In the genomic region with DNA sequence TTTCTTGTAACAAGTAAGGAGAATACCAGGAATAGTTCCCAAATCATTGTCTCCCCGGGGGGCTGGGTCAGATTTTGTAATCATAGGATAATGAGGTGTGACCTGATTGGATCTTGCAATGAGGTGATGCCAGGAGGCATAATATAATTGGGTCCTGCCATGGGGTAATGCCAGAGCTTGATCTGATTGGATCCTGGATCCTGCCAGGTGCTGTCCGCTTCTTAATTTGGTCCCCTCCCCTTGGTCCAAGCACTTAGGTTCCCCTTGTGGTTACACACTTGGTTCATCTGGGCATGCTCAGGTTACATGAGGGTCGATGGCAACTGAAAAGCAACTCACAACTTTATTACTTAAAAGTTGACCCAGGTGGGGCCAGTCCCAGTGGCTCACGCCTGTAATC, we compare ENCODE assay signal across 17 cellular contexts. TPM values are rescaled to one million over a fixed set of nuclear protein-coding genes. Genes with fewer than 3 reads are reported as not detected.
DNase-seq lines count a peak whose midpoint lies in the region; ATAC-seq and TF ChIP-seq lines count a peak whose summit lies in the region.
"Had no signal": no experiment of that assay in that cellular context is flagged by ENCODE, and none has a peak within 500 bp of the region (broad histone marks: within the 10 kb centered on the region; RNA-seq: fewer than 3 reads in every experiment).

No MANE protein-coding gene starts in this region.

- no peak overlapping the region for H3K56ac ChIP-seq in mesendoderm (ENCODE audit: low read length)

- H3K36me3 Mint-ChIP-seq in activated CD8-positive, alpha-beta T cell treated with anti-CD3 and anti-CD28 coated beads for 36 hours (ENCODE audit: low read depth), result no peaks in the 10 kb centered on the region
- H3K36me3 Mint-ChIP-seq: CD4-positive, alpha-beta memory T cell had no signal

- H3K4me3 ChIP-seq in HCT116 (replicated peaks in 1 of 2; ENCODE audit: low read depth in 1 of 2, low read length in 2 of 2), result no peak overlapping the region
- H3K4me3 ChIP-seq in dorsolateral prefrontal cortex, result no peak overlapping the region
- no peak overlapping the region for H3K4me3 ChIP-seq in mesendoderm (ENCODE audit: low read length)
- H3K4me3 ChIP-seq: A549, K562 had no signal

- no peak overlapping the region for H4K5ac ChIP-seq in mesendoderm (ENCODE audit: low read length)

- DNase-seq in HCT116 (ENCODE audit: low read depth, low spot score) (no peak), dorsolateral prefrontal cortex (no peak), mesendoderm (peak; percentile 43), NCI-H1694 (lab: John Stamatoyannopoulos, UW) (no peak)
- DNase-seq in activated CD8-positive, alpha-beta T cell treated with anti-CD3 and anti-CD28 coated beads for 36 hours, result no peak
- DNase-seq: BE2C; CD4-positive, alpha-beta memory T cell; COR-L47; DND-41; GF-D8; H7; HFFc6 had no signal

- H3K4ac ChIP-seq in mesendoderm (ENCODE audit: low read depth, low read length), result no peak overlapping the region

- H3K18ac ChIP-seq in mesendoderm (ENCODE audit: low read length), result no peak overlapping the region

- no peaks in the 10 kb centered on the region for H3K4me1 ChIP-seq in HCT116 (ENCODE audit: control insufficient read depth in 1 of 2, insufficient read depth in 2 of 2, low read length in 2 of 2)
- H3K4me1 ChIP-seq in mesendoderm (ENCODE audit: control insufficient read depth, low read depth, low read length), result no peaks in the 10 kb centered on the region
- H3K4me1 ChIP-seq: A549, BE2C had no signal

- no peak overlapping the region for H2BK15ac ChIP-seq in mesendoderm (replicated peaks; ENCODE audit: low read depth)

- H4K20me1 ChIP-seq in HCT116 (ENCODE audit: insufficient read depth), result no peaks in the 10 kb centered on the region

- no peak overlapping the region for H2BK5ac ChIP-seq in mesendoderm (ENCODE audit: low read length)

- no peaks in the 10 kb centered on the region for H3K79me1 ChIP-seq in mesendoderm (ENCODE audit: low read length)

- H3K9me2 ChIP-seq in HCT116 (ENCODE audit: insufficient read depth), result no peaks in the 10 kb centered on the region

- H3K27me3 ChIP-seq in HCT116 (ENCODE audit: insufficient read depth, low read length), result no peaks in the 10 kb centered on the region
- no peaks in the 10 kb centered on the region for H3K27me3 ChIP-seq in dorsolateral prefrontal cortex
- no peaks in the 10 kb centered on the region for H3K27me3 ChIP-seq in mesendoderm (ENCODE audit: insufficient read depth, low read length, poor library complexity)

- no peak overlapping the region for H2BK120ac ChIP-seq in mesendoderm (ENCODE audit: low read depth, low read length)

- H2AK5ac ChIP-seq in mesendoderm (ENCODE audit: low read length), result no peak overlapping the region

- H2AFZ ChIP-seq in HCT116 (ENCODE audit: low read depth, low read length, poor library complexity, severe bottlenecking), result no peak overlapping the region

- no peak overlapping the region for H3K4me3 Mint-ChIP-seq in activated CD8-positive, alpha-beta T cell treated with anti-CD3 and anti-CD28 coated beads for 36 hours
- H3K4me3 Mint-ChIP-seq: CD4-positive, alpha-beta memory T cell; HFFc6 had no signal

- peaks cover 2% of the 10 kb centered on the region for H3K9me3 Mint-ChIP-seq in activated CD8-positive, alpha-beta T cell treated with anti-CD3 and anti-CD28 coated beads for 36 hours
- H3K9me3 Mint-ChIP-seq: HFFc6 had no signal

- H3K27me3 Mint-ChIP-seq in activated CD8-positive, alpha-beta T cell treated with anti-CD3 and anti-CD28 coated beads for 36 hours, result no peaks in the 10 kb centered on the region
- H3K27me3 Mint-ChIP-seq: CD4-positive, alpha-beta memory T cell had no signal

- no peak for TF ChIP-seq RAD21 in HCT116 (IDR thresholded peaks at IDR 0.05; ENCODE audit: low read depth)

- no peak for TF ChIP-seq POLR2A in HCT116 (IDR thresholded peaks at IDR 0.05; ENCODE audit: borderline replicate concordance, extremely low read depth, insufficient read depth, insufficient read length)

- WGBS in mesendoderm (ENCODE audit: extremely low coverage, insufficient coverage, low lambda C conversion rate), result no CpG with 5 or more reads among the region's 4 CpGs

- H3K23ac ChIP-seq in mesendoderm (ENCODE audit: low read length), result no peak overlapping the region

- RAD21 ChIA-PET in HCT116 (lab: Charles Lee; ENCODE audit: low non-redundant PET in 1 of 2, low total read pairs in 2 of 2, uncharacterized antibody in 2 of 2, unreplicated experiment in 2 of 2), result no interaction called here

- peaks cover 31% of the 10 kb centered on the region for H3K4me1 Mint-ChIP-seq in activated CD8-positive, alpha-beta T cell treated with anti-CD3 and anti-CD28 coated beads for 36 hours (ENCODE audit: low read depth)

- intact Hi-C loops in HCT116 (cut with micrococcal nuclease), result no loop called here
- intact Hi-C loops in dorsolateral prefrontal cortex (cut with DNase I), result loop anchor here in 1 of 2 donors (5.0 kb wide), 1 partner anchor 62 kb away; no protein-coding TSS in a partner anchor
- intact Hi-C loops in activated CD8-positive, alpha-beta T cell treated with anti-CD3 and anti-CD28 coated beads for 36 hours (cut with micrococcal nuclease), result no loop called here

- no peak overlapping the region for H3K27ac Mint-ChIP-seq in activated CD8-positive, alpha-beta T cell treated with anti-CD3 and anti-CD28 coated beads for 36 hours
- H3K27ac Mint-ChIP-seq: HFFc6 had no signal

- ATAC-seq in HCT116 (peak; percentile 54), HG02970 (IDR thresholded peaks at IDR 0.05; ENCODE audit: low FRiP score, unreplicated experiment) (no peak)
- no peak for ATAC-seq in activated CD8-positive, alpha-beta T cell treated with anti-CD3 and anti-CD28 coated beads for 36 hours
- ATAC-seq: A549, K562 had no signal

- H3K4me2 ChIP-seq in HCT116 (ENCODE audit: low read length), result no peak overlapping the region
- H3K4me2 ChIP-seq in mesendoderm (ENCODE audit: low read length), result no peak overlapping the region
- H3K4me2 ChIP-seq: A549 had no signal

- H3K9ac ChIP-seq in HCT116 (ENCODE audit: low read length) (no peak overlapping the region), mesendoderm (ENCODE audit: low read length) (no peak overlapping the region)

- TF ChIP-seq CTCF in HCT116 (IDR thresholded peaks at IDR 0.05 in 2 of 3, conservative IDR thresholded peaks at IDR 0.05 in 1 of 3; ENCODE audit: borderline replicate concordance in 1 of 3, insufficient read depth in 1 of 3, low read depth in 2 of 3, low read length in 2 of 3), result no peak
- no peak for TF ChIP-seq CTCF in dorsolateral prefrontal cortex (IDR thresholded peaks at IDR 0.05 in 54 of 56, conservative IDR thresholded peaks at IDR 0.05 in 2 of 56; ENCODE audit: low read depth in 1 of 56, partially characterized antibody in 56 of 56)
- TF ChIP-seq CTCF in activated CD8-positive, alpha-beta T cell treated with anti-CD3 and anti-CD28 coated beads for 36 hours (IDR thresholded peaks at IDR 0.05), result no peak

- H4K8ac ChIP-seq in mesendoderm (ENCODE audit: low read depth, low read length), result no peak overlapping the region

- BruUV-seq in HCT116 (replicated peaks; lab: Mats Ljungman, UMichigan), result no TSS peak

- CTCF ChIA-PET in HCT116 (lab: Charles Lee), result no interaction called here
- CTCF ChIA-PET in activated CD8-positive, alpha-beta T cell treated with anti-CD3 and anti-CD28 coated beads for 36 hours (lab: Charles Lee), result interaction anchor here (1.2 kb wide), 1 partner anchor 72 kb away, joined by 3 read pairs; no protein-coding TSS in a partner anchor

- H3K27ac ChIP-seq in HCT116 (ENCODE audit: low read depth, low read length) (no peak overlapping the region), dorsolateral prefrontal cortex (peak overlapping the region in 36 of 59 donors; percentile 27 to 98 (median 92)), mesendoderm (ENCODE audit: low read depth, low read length) (no peak overlapping the region)
- H3K27ac ChIP-seq: A549, C4-2B, HL-60 had no signal

- H3K9me3 ChIP-seq in HCT116 (ENCODE audit: control insufficient read depth in 1 of 2, insufficient read depth in 1 of 2, low read depth in 1 of 2, low read length in 2 of 2), result no peaks in the 10 kb centered on the region
- H3K9me3 ChIP-seq: A549, BE2C had no signal

- POLR2A ChIA-PET in HCT116 (lab: Charles Lee), result no interaction called here
- POLR2A ChIA-PET in activated CD8-positive, alpha-beta T cell treated with anti-CD3 and anti-CD28 coated beads for 36 hours (lab: Charles Lee), result no interaction called here

- H3K79me2 ChIP-seq in HCT116 (ENCODE audit: insufficient read depth, low read length), result no peaks in the 10 kb centered on the region
- no peaks in the 10 kb centered on the region for H3K79me2 ChIP-seq in mesendoderm (ENCODE audit: control insufficient read depth, insufficient read depth, low read length)

- H3K36me3 ChIP-seq in HCT116 (ENCODE audit: control insufficient read depth in 1 of 2, insufficient read depth in 2 of 2, low read length in 2 of 2) (no peaks in the 10 kb centered on the region), mesendoderm (ENCODE audit: control insufficient read depth, insufficient read depth, low read length) (no peaks in the 10 kb centered on the region)
- H3K36me3 ChIP-seq: BE2C had no signal

TF ChIP-seq in HCT116, 20 proteins besides CTCF, POLR2A, EP300 and RAD21 (continues in another document):
- TF ChIP-seq YY1 (IDR thresholded peaks at IDR 0.05; ENCODE audit: extremely low read depth, insufficient replicate concordance, low read depth, low read length) (no peak), SIN3A (IDR thresholded peaks at IDR 0.05; ENCODE audit: low read depth) (no peak), TCF7L2 (IDR thresholded peaks at IDR 0.05; ENCODE audit: borderline replicate concordance, extremely low read depth, insufficient read depth, insufficient read length) (no peak), SP1 (IDR thresholded peaks at IDR 0.05; ENCODE audit: low read depth) (no peak), EZH2phosphoT487 (IDR thresholded peaks at IDR 0.05; ENCODE audit: borderline replicate concordance) (no peak), POLR2AphosphoS5 (IDR thresholded peaks at IDR 0.05; ENCODE audit: low read depth, low read length) (no peak), EGR1 (IDR thresholded peaks at IDR 0.05; ENCODE audit: low read depth) (no peak)
- TF ChIP-seq, protein P1, sequence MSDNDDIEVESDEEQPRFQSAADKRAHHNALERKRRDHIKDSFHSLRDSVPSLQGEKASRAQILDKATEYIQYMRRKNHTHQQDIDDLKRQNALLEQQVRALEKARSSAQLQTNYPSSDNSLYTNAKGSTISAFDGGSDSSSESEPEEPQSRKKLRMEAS (IDR thresholded peaks at IDR 0.05), result no peak

RNA-seq across cellular contexts. Expression of a gene that starts 20.1 kb away (rescaled TPM):
- total RNA-seq in HCT116 (2021; ENCODE audit: unreplicated experiment), result 5.0 TPM
- 4.2 and 5.3 TPM in 2 replicates for polyA plus RNA-seq in HCT116 (2012)
- total RNA-seq in dorsolateral prefrontal cortex, result 10 to 100 TPM in 7 of 120 experiments, 1 to 10 TPM in 113; 1.2 to 14.3 (median 5.2) TPM
- 1.4 TPM for polyA plus RNA-seq in mesendoderm (2013, experiment 1 of 2)
- 1.2 TPM for polyA plus RNA-seq in mesendoderm (2013, experiment 2 of 2)
- 1 to 10 TPM; 2.7 to 3.1 TPM for total RNA-seq in activated CD8-positive, alpha-beta T cell treated with anti-CD3 and anti-CD28 coated beads for 36 hours

RNA-seq across cellular contexts. Expression of a gene that starts 39.4 kb away (rescaled TPM):
- total RNA-seq in HCT116 (2021; ENCODE audit: unreplicated experiment) (915 TPM), dorsolateral prefrontal cortex (100 to 1,000 TPM; 253 to 573 (median 415) TPM)
- polyA plus RNA-seq in HCT116 (2012), result 810 and 999 TPM in 2 replicates
- polyA plus RNA-seq in mesendoderm (2013, experiment 1 of 2), result 3,149 TPM
- polyA plus RNA-seq in mesendoderm (2013, experiment 2 of 2), result 3,180 TPM
- 1,000 to 10,000 TPM; 1,401 to 1,445 TPM for total RNA-seq in activated CD8-positive, alpha-beta T cell treated with anti-CD3 and anti-CD28 coated beads for 36 hours

Comparison
In these comparisons a context has a peak if more than half of its experiments do, and no peak if none do; other contexts are left out.
1. H3K27ac ChIP-seq: peak in dorsolateral prefrontal cortex (36 of 59); none in HCT116 (single experiment) and mesendoderm (single experiment).